Comparison of ENCODE assay signal across 8 cellular contexts in genomic region chr3:107271787-107272387, GRCh38.
DNase-seq lines count a peak whose midpoint lies in the region; ATAC-seq, FAIRE-seq and TF ChIP-seq lines count a peak whose summit lies in the region.

No MANE protein-coding gene starts in this region.

- no peaks in the 10 kb centered on the region for H3K79me2 ChIP-seq in mammary epithelial cell (ENCODE audit: insufficient read depth, low read length)

- ATAC-seq in GM18505 (IDR thresholded peaks at IDR 0.05; ENCODE audit: unreplicated experiment) (peak; percentile 76), HG03378 (IDR thresholded peaks at IDR 0.05; ENCODE audit: unreplicated experiment) (peak; percentile 79), left colon (peak; percentile 61)

- DNase-seq in AG08395 (ENCODE audit: low spot score): peak; percentile 52
- peak; percentile 12 to 67 for DNase-seq in NCI-H524 (lab: John Stamatoyannopoulos, UW)
- peak; percentile 35 for DNase-seq in mammary epithelial cell
- DNase-seq in left colon: no peak
- peak; percentile 42 for DNase-seq in urothelium cell line (ENCODE audit: low spot score)
- no peak for DNase-seq in stimulated activated naive CD4-positive, alpha-beta T cell treated with Interleukin-2 at 50 U/mL for 16 hours (lab: John Stamatoyannopoulos, UW)

- in situ Hi-C loops in mammary epithelial cell (cut with MboI; ENCODE audit: low sequenced_read_pairs in 2 of 2): loop anchor here (5.0 to 25.0 kb wide), 3 partner anchors 145 to 265 kb away; no protein-coding TSS in a partner anchor

- H2AFZ ChIP-seq in mammary epithelial cell (ENCODE audit: low read depth, low read length): peak overlapping the region; percentile 76

- H3K36me3 ChIP-seq in mammary epithelial cell (ENCODE audit: insufficient read depth, low read length): no peaks in the 10 kb centered on the region

- no peak overlapping the region for H3K9ac ChIP-seq in mammary epithelial cell (ENCODE audit: insufficient read depth, low read length)

- TF ChIP-seq POLR2A in GM18505 (IDR thresholded peaks at IDR 0.05; ENCODE audit: borderline replicate concordance, extremely low read depth, insufficient read depth, insufficient read length): no peak

- H3K4me1 ChIP-seq in mammary epithelial cell (ENCODE audit: insufficient read depth, low read length): no peaks in the 10 kb centered on the region

- H3K27me3 ChIP-seq in mammary epithelial cell (ENCODE audit: insufficient read depth, low read length): no peaks in the 10 kb centered on the region

- H3K4me2 ChIP-seq in mammary epithelial cell (ENCODE audit: insufficient read depth, low read depth, low read length): no peak overlapping the region

- H4K20me1 ChIP-seq in mammary epithelial cell (ENCODE audit: insufficient read depth, low read length): no peaks in the 10 kb centered on the region

- intact Hi-C loops in mammary epithelial cell (cut with micrococcal nuclease): loop anchor here (1.0 to 2.0 kb wide), 4 partner anchors 36 to 251 kb away; partner anchors contain the start of gene BBX
- intact Hi-C loops in left colon (cut with DNase I, micrococcal nuclease): loop anchor here in 1 of 2 donors (10.0 kb wide), 1 partner anchor 143 kb away; no protein-coding TSS in a partner anchor

- dilution Hi-C loops in mammary epithelial cell (cut with HindIII; ENCODE audit: low sequenced_read_pairs): no loop called here

- no peak overlapping the region for H3K4me3 ChIP-seq in mammary epithelial cell (replicated peaks in 1 of 3; ENCODE audit: insufficient read depth in 1 of 3, low read depth in 2 of 3, low read length in 3 of 3)

- peak; percentile 64 to 69 for TF ChIP-seq CTCF in mammary epithelial cell (conservative IDR thresholded peaks at IDR 0.05 in 1 of 2, IDR thresholded peaks at IDR 0.05 in 1 of 2; ENCODE audit: extremely low read depth in 1 of 2, insufficient read depth in 1 of 2, low read depth in 1 of 2, low read length in 2 of 2)

- FAIRE-seq in urothelium cell line (lab: Jason Lieb, UNC): peak; percentile 44

- H3K27ac ChIP-seq in mammary epithelial cell (ENCODE audit: insufficient read depth, low read depth, low read length): no peak overlapping the region

- 8% methylated on average over 3 of the region's 3 CpGs for WGBS in mammary epithelial cell (ENCODE audit: low coverage, missing lambda C conversion rate)

- no TSS peak for BruUV-seq in mammary epithelial cell (replicated peaks; lab: Mats Ljungman, UMichigan)

- H3K9me3 ChIP-seq in mammary epithelial cell (replicated peaks; ENCODE audit: insufficient read depth, low read length): no peaks in the 10 kb centered on the region

- CTCF ChIA-PET in mammary epithelial cell (lab: Charles Lee; ENCODE audit: low non-redundant PET): interaction anchor here (0.6 to 1.1 kb wide), 6 partner anchors 13 to 409 kb away, joined by 3 to 14 read pairs (median 4); no protein-coding TSS in a partner anchor

Comparison
In these comparisons a context has a peak if more than half of its experiments do, and no peak if none do; other contexts are left out.
1. DNase-seq: peak in AG08395 (single experiment), NCI-H524 (2 of 2), mammary epithelial cell (single experiment) and urothelium cell line (single experiment); none in left colon (0 of 2) and stimulated activated naive CD4-positive, alpha-beta T cell treated with Interleukin-2 at 50 U/mL for 16 hours (single experiment).
2. Peak in every context shown above with its lines, with median percentiles within 50 percentile points of each other: ATAC-seq.